Comparison of ENCODE assay signal across 8 cellular contexts in the genomic region with DNA sequence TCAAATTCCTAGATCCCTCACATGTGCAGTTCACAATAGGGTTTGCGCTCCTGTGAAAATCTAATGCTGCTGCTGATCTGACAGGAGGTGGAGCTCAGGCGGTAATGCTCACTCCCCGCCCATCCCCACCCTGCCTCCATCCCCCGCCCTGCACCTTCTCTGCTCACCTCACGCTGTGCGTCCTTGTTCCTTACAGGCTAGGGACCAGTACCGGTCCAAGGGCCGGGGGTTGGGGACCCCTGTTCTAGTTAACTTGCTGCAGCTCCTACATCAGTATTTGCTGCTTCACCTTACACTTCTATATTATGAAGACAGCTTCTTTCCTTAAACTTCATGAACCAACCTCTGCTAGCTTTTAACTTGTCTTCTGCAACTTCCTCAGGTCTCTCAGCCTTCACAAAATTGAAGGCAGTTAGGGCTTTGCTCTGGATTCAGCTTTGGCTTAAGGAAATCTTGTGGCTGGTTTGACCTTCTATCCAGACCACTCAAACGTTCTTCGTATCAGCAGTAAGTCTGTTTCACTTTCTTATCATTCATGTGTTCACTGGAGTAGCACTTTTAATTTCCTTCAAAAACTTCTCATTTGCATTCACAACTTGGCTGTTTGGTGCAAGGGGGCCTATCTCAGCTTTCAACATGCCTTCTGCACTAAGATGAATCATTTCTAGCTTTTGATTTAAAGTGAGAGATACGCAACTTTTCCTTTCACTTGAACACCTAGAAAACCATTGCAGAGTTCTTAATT. TPM values are rescaled to one million over a fixed set of nuclear protein-coding genes. Genes with fewer than 3 reads are reported as not detected.
A peak's percentile ranks its signal among the peaks of the same experiment; 100 is the strongest.
DNase-seq lines count a peak whose midpoint lies in the region; ATAC-seq and TF ChIP-seq lines count a peak whose summit lies in the region.

No MANE protein-coding gene starts in this region.

- H2AFZ ChIP-seq in SU-DHL-6 (ENCODE audit: low read depth, low read length, severe bottlenecking): peak overlapping the region; percentile 61

- H3K9me3 ChIP-seq in SU-DHL-6 (ENCODE audit: insufficient read depth, low read length) (no peaks in the 10 kb centered on the region), adrenal gland (replicated peaks in 1 of 3) (no peaks in the 10 kb centered on the region)

- no peaks in the 10 kb centered on the region for H3K9me2 ChIP-seq in SU-DHL-6 (replicated peaks; ENCODE audit: insufficient read depth, low read length)

- peak; percentile 34 for ATAC-seq in GM18858 (IDR thresholded peaks at IDR 0.05; ENCODE audit: unreplicated experiment)
- peak; percentile 36 for ATAC-seq in HG03060 (IDR thresholded peaks at IDR 0.05; ENCODE audit: low read depth, unreplicated experiment)

- H3K36me3 ChIP-seq in SU-DHL-6 (ENCODE audit: low read length) (no peaks in the 10 kb centered on the region), adrenal gland (replicated peaks in 1 of 2) (no peaks in the 10 kb centered on the region)

- peak overlapping the region; percentile 99 for H3K4me2 ChIP-seq in SU-DHL-6 (ENCODE audit: low read depth, low read length, poor library complexity, severe bottlenecking)

- H3K27ac ChIP-seq in SU-DHL-6 (ENCODE audit: low read depth, low read length) (peak overlapping the region; percentile 84), adrenal gland (peak overlapping the region; percentile 33 to 97 (median 96))

- peaks cover 11 to 28% of the 10 kb centered on the region in 2 donors for H3K4me1 ChIP-seq in adrenal gland (replicated peaks in 1 of 2)

- intact Hi-C loops in adrenal gland (cut with DNase I): no loop called here

- H3K79me2 ChIP-seq in SU-DHL-6 (ENCODE audit: insufficient read depth, low read length): peaks cover 37% of the 10 kb centered on the region

- H4K20me1 ChIP-seq in SU-DHL-6 (ENCODE audit: low read depth, low read length): peaks cover 16% of the 10 kb centered on the region

- TF ChIP-seq CTCF in SU-DHL-6 (IDR thresholded peaks at IDR 0.05; ENCODE audit: insufficient read depth, low read length, poor library complexity, severe bottlenecking) (no peak), adrenal gland (IDR thresholded peaks at IDR 0.05) (no peak)

- no peak for TF ChIP-seq POLR2A in adrenal gland (IDR thresholded peaks at IDR 0.05)

- 2 to 8% (median 5%) methylated on average over 11 of the region's 11 CpGs for WGBS in adrenal gland, 4 donors

- H3F3A ChIP-seq in SU-DHL-6 (ENCODE audit: insufficient read depth): peaks cover 23% of the 10 kb centered on the region

- peak overlapping the region; percentile 84 for H3K9ac ChIP-seq in SU-DHL-6 (ENCODE audit: low read length)

- H3K4me3 ChIP-seq in SU-DHL-6 (ENCODE audit: insufficient read depth, low read length, poor library complexity, severe bottlenecking) (peak overlapping the region; percentile 77), adrenal gland (peak overlapping the region in 2 of 4 donors; percentile 34 to 87)

- peak in 6 of 7 donors; percentile 23 to 56 (median 34) for DNase-seq in adrenal gland
- DNase-seq in iPS-NIHi11 (ENCODE audit: low spot score): peak; percentile 54
- peak; percentile 18 to 49 for DNase-seq in stimulated activated CD4-positive, alpha-beta T cell treated with anti-CD3 and anti-CD28 coated beads, Interleukin-12 subunit alpha, Interleukin-12 subunit beta, amount 100 ng/mL, for 24 hours (ENCODE audit: low read depth in 2 of 2)
- DNase-seq in NCI-H1092 treated with DMSO at 0.1 percent for 48 hours (lab: John Stamatoyannopoulos, UW): no peak
- no peak for DNase-seq in NCI-H774 (lab: John Stamatoyannopoulos, UW)

- H3K27me3 ChIP-seq in SU-DHL-6 (ENCODE audit: low read length) (no peaks in the 10 kb centered on the region), adrenal gland (no peaks in the 10 kb centered on the region)

RNA-seq across cellular contexts. Expression of gene TNKS2, which starts 1.7 kb away (rescaled TPM):
- total RNA-seq in adrenal gland: 10 to 100 TPM; 30.0 to 53.3 (median 37.9) TPM
- 10 to 100 TPM in 1 of 3 donors, 1 to 10 TPM in 2; 7.9 to 32.9 (median 8.2) TPM for polyA plus RNA-seq in adrenal gland

Comparison
In these comparisons a context has a peak if more than half of its experiments do, and no peak if none do; other contexts are left out.
1. DNase-seq: peak in adrenal gland (6 of 7), iPS-NIHi11 (single experiment) and stimulated activated CD4-positive, alpha-beta T cell treated with anti-CD3 and anti-CD28 coated beads, Interleukin-12 subunit alpha, Interleukin-12 subunit beta, amount 100 ng/mL, for 24 hours (2 of 2); none in NCI-H1092 treated with DMSO at 0.1 percent for 48 hours (single experiment) and NCI-H774 (single experiment).